20 cellular contexts compared by ENCODE assay signal in genomic region chr4:76498550-76498949, GRCh38.
A peak's percentile ranks its signal among the peaks of the same experiment; 100 is the strongest.
DNase-seq lines count a peak whose midpoint lies in the region; ATAC-seq and TF ChIP-seq lines count a peak whose summit lies in the region.
"Had no signal": no experiment of that assay in that cellular context is flagged by ENCODE, and none has a peak within 500 bp of the region (broad histone marks: within the 10 kb centered on the region; RNA-seq: fewer than 3 reads in every experiment).

No MANE protein-coding gene starts in this region.

- peaks cover 5 to 66% (median 48%) of the 10 kb centered on the region in 4 donors for H3K4me1 ChIP-seq in liver (ENCODE audit: control insufficient read depth in 4 of 4, insufficient read depth in 4 of 4, low read length in 3 of 4)
- no peaks in the 10 kb centered on the region for H3K4me1 ChIP-seq in adrenal gland (replicated peaks in 1 of 2)
- H3K4me1 ChIP-seq: SJCRH30 had no signal

- H3K4me3 Mint-ChIP-seq in brain: no peak overlapping the region
- H3K4me3 Mint-ChIP-seq in activated T-cell treated with anti-CD3 and anti-CD28 coated beads, Interleukin-2, amount 50 U/mL, for 72 hours: no peak overlapping the region
- H3K4me3 Mint-ChIP-seq: WTC11 had no signal

- H3K27ac ChIP-seq in liver (ENCODE audit: low read depth in 1 of 2, low read length in 2 of 2) (peak overlapping the region; percentile 61 to 78), adrenal gland (no peak overlapping the region)
- H3K27ac ChIP-seq: cardiac muscle cell, epithelial cell of prostate, PC-9, SJCRH30, spleen had no signal

- H3K36me3 ChIP-seq in liver (ENCODE audit: control insufficient read depth in 4 of 4, insufficient read depth in 3 of 4, low read depth in 1 of 4, low read length in 3 of 4): no peaks in the 10 kb centered on the region
- no peaks in the 10 kb centered on the region for H3K36me3 ChIP-seq in adrenal gland (replicated peaks in 1 of 2)
- H3K36me3 ChIP-seq: cardiac muscle cell, SJCRH30, spleen had no signal

- H3K27ac Mint-ChIP-seq in brain: peak overlapping the region in 4 of 5 experiments; percentile 5 to 45 (median 30)
- no peak overlapping the region for H3K27ac Mint-ChIP-seq in activated T-cell treated with anti-CD3 and anti-CD28 coated beads, Interleukin-2, amount 50 U/mL, for 72 hours
- H3K27ac Mint-ChIP-seq: WTC11 had no signal

- intact Hi-C loops in sciatic nerve (cut with DNase I) (no loop called here), adrenal gland (cut with DNase I) (loop anchor here in 1 of 2 donors (5.0 kb wide), 1 partner anchor 71 kb away; no protein-coding TSS in a partner anchor)

- H3K9me3 Mint-ChIP-seq in brain: peaks cover 0 to 8% (median 0%) of the 10 kb centered on the region in 5 experiments
- H3K9me3 Mint-ChIP-seq in activated T-cell treated with anti-CD3 and anti-CD28 coated beads, Interleukin-2, amount 50 U/mL, for 72 hours: no peaks in the 10 kb centered on the region
- H3K9me3 Mint-ChIP-seq: WTC11 had no signal

- H3K4me1 Mint-ChIP-seq in brain: peaks cover 28% of the 10 kb centered on the region
- H3K4me1 Mint-ChIP-seq in activated T-cell treated with anti-CD3 and anti-CD28 coated beads, Interleukin-2, amount 50 U/mL, for 72 hours (ENCODE audit: low read depth): no peaks in the 10 kb centered on the region
- H3K4me1 Mint-ChIP-seq: WTC11 had no signal

- H3K9ac ChIP-seq in liver (ENCODE audit: low read depth in 1 of 2, low read length in 2 of 2): peak overlapping the region in 1 of 2 donors; percentile 55

- no peaks in the 10 kb centered on the region for H3K27me3 ChIP-seq in liver (ENCODE audit: control insufficient read depth in 4 of 4, insufficient read depth in 4 of 4, low read length in 3 of 4)
- H3K27me3 ChIP-seq in adrenal gland: no peaks in the 10 kb centered on the region
- H3K27me3 ChIP-seq: cardiac muscle cell, SJCRH30 had no signal

- TF ChIP-seq RAD21 in liver (IDR thresholded peaks at IDR 0.05): peak; percentile 53 to 73

- DNase-seq in DMS153 treated with DMSO at 0.1 percent for 48 hours (lab: John Stamatoyannopoulos, UW; ENCODE audit: unreplicated experiment): peak; percentile 12
- no peak for DNase-seq in DMS153 (lab: John Stamatoyannopoulos, UW)
- DNase-seq in sciatic nerve (ENCODE audit: low spot score): no peak
- DNase-seq in T-helper 2 cell: no peak
- DNase-seq in activated T-cell treated with anti-CD3 and anti-CD28 coated beads, Interleukin-2, amount 50 U/mL, for 72 hours: no peak
- DNase-seq in adrenal gland: no peak
- DNase-seq: 8988T; activated CD4-positive, alpha-beta T cell treated with anti-CD3 and anti-CD28 coated beads, Interleukin-2, amount 50 U/mL, for 48 hours; activated gamma-delta T cell treated with Interleukin-2 at 50 U/mL for 16 hours; AML-193; mesenchymal stem cell; NCI-H524; PC-9; SJCRH30; spleen had no signal

- no peak for TF ChIP-seq POLR2A in adrenal gland (IDR thresholded peaks at IDR 0.05)

- whole genome bisulfite sequencing in liver: 20% methylated on average over 3 of the region's 3 CpGs
- WGBS in adrenal gland, 4 donors: 48 to 62% (median 53%) methylated on average over 3 of the region's 3 CpGs

- TF ChIP-seq CTCF in brain (conservative IDR thresholded peaks at IDR 0.05): no peak
- no peak for TF ChIP-seq CTCF in liver (IDR thresholded peaks at IDR 0.05; ENCODE audit: low read depth, low read length, missing input control)
- no peak for TF ChIP-seq CTCF in adrenal gland (IDR thresholded peaks at IDR 0.05)

- peak overlapping the region; percentile 11 to 52 (median 22) for H3K4me3 ChIP-seq in liver (ENCODE audit: low read depth in 1 of 3, low read length in 3 of 3)
- H3K4me3 ChIP-seq in adrenal gland: no peak overlapping the region
- H3K4me3 ChIP-seq: cardiac muscle cell, PC-9, SJCRH30, spleen had no signal

- ATAC-seq in sciatic nerve: peak; percentile 57
- ATAC-seq in activated T-cell treated with anti-CD3 and anti-CD28 coated beads, Interleukin-2, amount 50 U/mL, for 72 hours (replicated peaks in 1 of 2): no peak
- ATAC-seq: WTC11 had no signal

- no peaks in the 10 kb centered on the region for H3K36me3 Mint-ChIP-seq in brain
- no peaks in the 10 kb centered on the region for H3K36me3 Mint-ChIP-seq in activated T-cell treated with anti-CD3 and anti-CD28 coated beads, Interleukin-2, amount 50 U/mL, for 72 hours (ENCODE audit: insufficient read depth in 2 of 2)
- H3K36me3 Mint-ChIP-seq: WTC11 had no signal

- H3K27me3 Mint-ChIP-seq in brain: peaks cover 3% of the 10 kb centered on the region
- H3K27me3 Mint-ChIP-seq in activated T-cell treated with anti-CD3 and anti-CD28 coated beads, Interleukin-2, amount 50 U/mL, for 72 hours (ENCODE audit: low read depth): peaks cover 11% of the 10 kb centered on the region

- H3K9me3 ChIP-seq in liver (ENCODE audit: control insufficient read depth in 4 of 4, low read length in 3 of 4) (no peaks in the 10 kb centered on the region), adrenal gland (replicated peaks in 1 of 3) (no peaks in the 10 kb centered on the region)
- H3K9me3 ChIP-seq: SJCRH30, spleen had no signal

TF ChIP-seq in liver, 16 proteins besides CTCF, POLR2A, EP300 and RAD21:
- TF ChIP-seq, protein P1, sequence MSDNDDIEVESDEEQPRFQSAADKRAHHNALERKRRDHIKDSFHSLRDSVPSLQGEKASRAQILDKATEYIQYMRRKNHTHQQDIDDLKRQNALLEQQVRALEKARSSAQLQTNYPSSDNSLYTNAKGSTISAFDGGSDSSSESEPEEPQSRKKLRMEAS (IDR thresholded peaks at IDR 0.05): peak; percentile 59
- TF ChIP-seq RXRA (IDR thresholded peaks at IDR 0.05) (peak; percentile 76 to 79), NR2F2 (IDR thresholded peaks at IDR 0.05) (peak; percentile 61), ZBTB33 (IDR thresholded peaks at IDR 0.05) (peak; percentile 75), FOXA1 (IDR thresholded peaks at IDR 0.05) (peak; percentile 25), JUND (IDR thresholded peaks at IDR 0.05) (peak; percentile 65 to 79), YY1 (IDR thresholded peaks at IDR 0.05) (peak; percentile 86), GABPA (IDR thresholded peaks at IDR 0.05 in 1 of 2, conservative IDR thresholded peaks at IDR 0.05 in 1 of 2) (no peak), EGR1 (IDR thresholded peaks at IDR 0.05; ENCODE audit: low read depth in 2 of 2) (no peak), TAF1 (conservative IDR thresholded peaks at IDR 0.05) (no peak), FOXA2 (IDR thresholded peaks at IDR 0.05) (peak; percentile 45), SP1 (IDR thresholded peaks at IDR 0.05) (peak; percentile 98), HNF4A (conservative IDR thresholded peaks at IDR 0.05) (peak; percentile 98), HNF4G (IDR thresholded peaks at IDR 0.05) (peak; percentile 93)
- TF ChIP-seq, protein P2, sequence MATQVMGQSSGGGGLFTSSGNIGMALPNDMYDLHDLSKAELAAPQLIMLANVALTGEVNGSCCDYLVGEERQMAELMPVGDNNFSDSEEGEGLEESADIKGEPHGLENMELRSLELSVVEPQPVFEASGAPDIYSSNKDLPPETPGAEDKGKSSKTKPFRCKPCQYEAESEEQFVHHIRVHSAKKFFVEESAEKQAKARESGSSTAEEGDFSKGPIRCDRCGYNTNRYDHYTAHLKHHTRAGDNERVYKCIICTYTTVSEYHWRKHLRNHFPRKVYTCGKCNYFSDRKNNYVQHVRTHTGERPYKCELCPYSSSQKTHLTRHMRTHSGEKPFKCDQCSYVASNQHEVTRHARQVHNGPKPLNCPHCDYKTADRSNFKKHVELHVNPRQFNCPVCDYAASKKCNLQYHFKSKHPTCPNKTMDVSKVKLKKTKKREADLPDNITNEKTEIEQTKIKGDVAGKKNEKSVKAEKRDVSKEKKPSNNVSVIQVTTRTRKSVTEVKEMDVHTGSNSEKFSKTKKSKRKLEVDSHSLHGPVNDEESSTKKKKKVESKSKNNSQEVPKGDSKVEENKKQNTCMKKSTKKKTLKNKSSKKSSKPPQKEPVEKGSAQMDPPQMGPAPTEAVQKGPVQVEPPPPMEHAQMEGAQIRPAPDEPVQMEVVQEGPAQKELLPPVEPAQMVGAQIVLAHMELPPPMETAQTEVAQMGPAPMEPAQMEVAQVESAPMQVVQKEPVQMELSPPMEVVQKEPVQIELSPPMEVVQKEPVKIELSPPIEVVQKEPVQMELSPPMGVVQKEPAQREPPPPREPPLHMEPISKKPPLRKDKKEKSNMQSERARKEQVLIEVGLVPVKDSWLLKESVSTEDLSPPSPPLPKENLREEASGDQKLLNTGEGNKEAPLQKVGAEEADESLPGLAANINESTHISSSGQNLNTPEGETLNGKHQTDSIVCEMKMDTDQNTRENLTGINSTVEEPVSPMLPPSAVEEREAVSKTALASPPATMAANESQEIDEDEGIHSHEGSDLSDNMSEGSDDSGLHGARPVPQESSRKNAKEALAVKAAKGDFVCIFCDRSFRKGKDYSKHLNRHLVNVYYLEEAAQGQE (IDR thresholded peaks at IDR 0.05): peak; percentile 51
- TF ChIP-seq, protein P3, sequence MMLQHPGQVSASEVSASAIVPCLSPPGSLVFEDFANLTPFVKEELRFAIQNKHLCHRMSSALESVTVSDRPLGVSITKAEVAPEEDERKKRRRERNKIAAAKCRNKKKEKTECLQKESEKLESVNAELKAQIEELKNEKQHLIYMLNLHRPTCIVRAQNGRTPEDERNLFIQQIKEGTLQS (IDR thresholded peaks at IDR 0.05): no peak

Comparison
In these comparisons a context has a peak if more than half of its experiments do, and no peak if none do; other contexts are left out.
1. H3K27ac ChIP-seq: peak in liver (2 of 2); none in adrenal gland (0 of 5).
2. H3K4me3 ChIP-seq: peak in liver (3 of 3); none in adrenal gland (0 of 4).